Comparison of ENCODE assay signal across 19 cellular contexts in the genomic region with DNA sequence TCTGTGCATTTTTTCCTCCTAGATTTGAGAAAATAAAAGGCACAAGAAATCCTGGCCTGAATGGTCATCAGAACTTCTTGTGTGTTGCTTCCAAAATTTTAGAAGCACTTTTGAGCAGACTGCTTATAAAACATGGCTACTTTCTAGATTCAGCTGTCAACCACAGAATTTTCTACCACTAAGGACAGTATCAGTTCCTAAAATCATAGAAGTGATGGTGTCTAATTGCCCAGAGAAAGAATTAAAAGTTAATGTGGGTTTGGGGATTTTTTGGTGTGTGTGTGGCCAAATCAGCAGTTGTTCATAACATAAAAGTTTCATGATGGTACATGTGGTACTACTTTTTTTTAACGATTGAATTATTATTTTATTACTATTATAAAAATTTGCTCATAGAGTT.
"Had no signal": no experiment of that assay in that cellular context is flagged by ENCODE, and none has a peak within 500 bp of the region (broad histone marks: within the 10 kb centered on the region; RNA-seq: fewer than 3 reads in every experiment).

No MANE protein-coding gene starts in this region.

- H3K36me3 Mint-ChIP-seq: naive thymus-derived CD8-positive, alpha-beta T cell had no signal

- H3K9me3 ChIP-seq: esophagus squamous epithelium, left lung, pancreas, transverse colon had no signal

- H3K4me3 Mint-ChIP-seq: activated CD4-positive, alpha-beta T cell treated with anti-CD3 and anti-CD28 coated beads, Interleukin-2, amount 10 ng/mL, durations not matched to agents 24 days and 14 days; activated CD8-positive, alpha-beta T cell treated with anti-CD3 and anti-CD28 coated beads, Interleukin-2, amount 10 ng/mL, durations not matched to agents 7 days and 5 days; activated naive CD8-positive, alpha-beta T cell treated with anti-CD3 and anti-CD28 coated beads, Interleukin-2, amount 50 U/mL, for 24 hours; activated T-helper 1 cell treated with anti-CD3 and anti-CD28 coated beads, Interleukin-12 subunit alpha, Interleukin-12 subunit beta, Interleukin-2, Interleukin-4 antibody, amounts not matched to agents 30 ng/mL and 10 ng/mL and 1 ng/mL, durations not matched to agents 14 hours and 24 hours and 36 hours; naive thymus-derived CD8-positive, alpha-beta T cell had no signal

- DNase-seq: activated CD4-positive, alpha-beta T cell treated with anti-CD3 and anti-CD28 coated beads, Interleukin-2, amount 10 ng/mL, durations not matched to agents 24 days and 14 days; activated CD4-positive, CD25-positive, alpha-beta regulatory T cell; activated CD8-positive, alpha-beta memory T cell treated with anti-CD3 and anti-CD28 coated beads, Interleukin-2, amount 50 U/mL, for 48 hours; activated CD8-positive, alpha-beta T cell treated with anti-CD3 and anti-CD28 coated beads, Interleukin-2, amount 10 ng/mL, durations not matched to agents 7 days and 5 days; activated naive CD4-positive, alpha-beta T cell; activated naive CD8-positive, alpha-beta T cell treated with anti-CD3 and anti-CD28 coated beads, Interleukin-2, amount 50 U/mL, for 24 hours; aorta; cortex of kidney; effector CD4-positive, alpha-beta T cell; esophagus squamous epithelium; kidney; left lung; mammary epithelial cell; naive thymus-derived CD8-positive, alpha-beta T cell; pancreas; stimulated activated naive CD8-positive, alpha-beta T cell treated with anti-CD3 and anti-CD28 coated beads, Interleukin-15, Interleukin-2, amounts not matched to agents 100 U/mL and 50 U/mL, for 24 hours; transverse colon had no signal

- H3K4me1 Mint-ChIP-seq: activated CD4-positive, alpha-beta T cell treated with anti-CD3 and anti-CD28 coated beads, Interleukin-2, amount 10 ng/mL, durations not matched to agents 24 days and 14 days; activated naive CD8-positive, alpha-beta T cell treated with anti-CD3 and anti-CD28 coated beads, Interleukin-2, amount 50 U/mL, for 24 hours; naive thymus-derived CD8-positive, alpha-beta T cell had no signal

- H3K27me3 Mint-ChIP-seq: activated CD4-positive, alpha-beta T cell treated with anti-CD3 and anti-CD28 coated beads, Interleukin-2, amount 10 ng/mL, durations not matched to agents 24 days and 14 days; activated naive CD8-positive, alpha-beta T cell treated with anti-CD3 and anti-CD28 coated beads, Interleukin-2, amount 50 U/mL, for 24 hours had no signal

- H3K27ac Mint-ChIP-seq: activated CD4-positive, alpha-beta T cell treated with anti-CD3 and anti-CD28 coated beads, Interleukin-2, amount 10 ng/mL, durations not matched to agents 24 days and 14 days; activated CD8-positive, alpha-beta T cell treated with anti-CD3 and anti-CD28 coated beads, Interleukin-2, amount 10 ng/mL, durations not matched to agents 7 days and 5 days; activated naive CD8-positive, alpha-beta T cell treated with anti-CD3 and anti-CD28 coated beads, Interleukin-2, amount 50 U/mL, for 24 hours; activated T-helper 1 cell treated with anti-CD3 and anti-CD28 coated beads, Interleukin-12 subunit alpha, Interleukin-12 subunit beta, Interleukin-2, Interleukin-4 antibody, amounts not matched to agents 30 ng/mL and 10 ng/mL and 1 ng/mL, durations not matched to agents 14 hours and 24 hours and 36 hours; naive thymus-derived CD8-positive, alpha-beta T cell had no signal

- ATAC-seq: activated CD8-positive, alpha-beta T cell treated with anti-CD3 and anti-CD28 coated beads, Interleukin-2, amount 10 ng/mL, durations not matched to agents 7 days and 5 days; activated naive CD8-positive, alpha-beta T cell treated with anti-CD3 and anti-CD28 coated beads, Interleukin-2, amount 50 U/mL, for 24 hours; left lung; naive thymus-derived CD8-positive, alpha-beta T cell; pancreas; sciatic nerve; stimulated activated naive CD8-positive, alpha-beta T cell treated with anti-CD3 and anti-CD28 coated beads, Interleukin-15, Interleukin-2, amounts not matched to agents 100 U/mL and 50 U/mL, for 24 hours had no signal

- FAIRE-seq: kidney, pancreas had no signal
